In the genomic region with DNA sequence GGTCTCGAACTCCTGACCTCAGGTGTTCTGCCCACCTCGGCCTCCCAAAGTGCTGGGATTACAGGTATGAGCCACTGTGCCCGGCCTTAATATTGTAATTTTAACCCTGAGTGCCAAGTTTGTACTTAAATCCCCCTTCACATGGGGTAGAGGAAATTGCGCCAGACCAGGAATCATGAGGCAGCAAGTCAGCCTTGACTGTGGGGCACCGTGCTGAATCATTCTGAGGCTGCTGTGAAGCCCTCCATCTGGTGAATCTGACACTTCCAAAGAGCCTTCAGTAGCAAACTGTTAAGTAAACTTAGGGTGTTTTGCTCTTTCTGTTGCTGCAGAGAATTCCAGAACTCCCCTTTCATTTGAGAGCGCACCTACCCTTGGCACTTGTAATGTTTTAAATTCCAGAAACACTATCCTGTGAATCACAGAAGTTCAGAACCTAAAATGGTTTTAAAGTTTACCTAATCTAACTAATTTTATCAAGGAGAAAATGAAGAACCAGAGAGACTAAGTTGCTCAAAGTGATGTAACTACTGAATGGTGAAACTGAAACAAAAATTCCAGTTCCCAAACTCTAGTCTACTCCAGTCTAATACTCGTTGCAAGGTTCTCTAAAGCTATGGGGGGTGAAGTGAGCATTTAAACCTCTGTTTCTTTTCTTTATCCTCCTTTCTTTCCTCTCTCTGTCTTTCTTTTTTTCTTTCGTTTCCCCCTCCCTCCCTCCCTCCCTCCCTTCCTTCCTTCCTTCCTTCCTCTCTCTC, we compare ENCODE assay signal across 8 cellular contexts. TPM values are rescaled to one million over a fixed set of nuclear protein-coding genes. Genes with fewer than 3 reads are reported as not detected.
A peak's percentile ranks its signal among the peaks of the same experiment; 100 is the strongest.
DNase-seq lines count a peak whose midpoint lies in the region; ATAC-seq, FAIRE-seq and TF ChIP-seq lines count a peak whose summit lies in the region.

No MANE protein-coding gene starts in this region.

- 60 to 78% (median 69%) methylated on average over 8 of the region's 8 CpGs for WGBS in heart left ventricle, 4 donors

- TF ChIP-seq POLR2A in H54 (IDR thresholded peaks at IDR 0.05; ENCODE audit: low read depth, low read length) (no peak), heart left ventricle (IDR thresholded peaks at IDR 0.05) (no peak)

- peaks cover 0 to 22% (median 17%) of the 10 kb centered on the region in 9 donors for H3K36me3 ChIP-seq in heart left ventricle

- no peaks in the 10 kb centered on the region for H3K9me3 ChIP-seq in heart left ventricle

- no peaks in the 10 kb centered on the region for H3K27me3 ChIP-seq in heart left ventricle

- TF ChIP-seq CTCF in heart left ventricle (IDR thresholded peaks at IDR 0.05): no peak

- H3K4me3 ChIP-seq in heart left ventricle (peak overlapping the region in 5 of 12 donors; percentile 5 to 27 (median 13)), skin epidermis (no peak overlapping the region)

- H3K4me1 ChIP-seq in heart left ventricle: peaks cover 0 to 26% (median 12%) of the 10 kb centered on the region in 12 donors

- peak; percentile 34 for DNase-seq in H54 (ENCODE audit: insufficient read length, low spot score)
- DNase-seq in heart left ventricle: peak in 3 of 5 donors; percentile 35 to 54 (median 46)
- no peak for DNase-seq in superior temporal gyrus (ENCODE audit: extremely low spot score)
- DNase-seq in GM19239 (ENCODE audit: insufficient read length, low spot score): no peak

- peak overlapping the region in 6 of 12 donors; percentile 6 to 90 (median 22) for H3K27ac ChIP-seq in heart left ventricle
- peak overlapping the region in 17 of 21 experiments; percentile 11 to 79 (median 51) for H3K27ac ChIP-seq in skin epidermis

- FAIRE-seq in H54 (lab: Jason Lieb, UNC) (peak; percentile 84), GM19239 (lab: Jason Lieb, UNC) (no peak)

- ATAC-seq in SK-N-SH treated with all-trans-retinoic acid at 6 μM for 48 hours (peak; percentile 86), heart left ventricle (peak; percentile 38 to 77 (median 66)), HG03159 (IDR thresholded peaks at IDR 0.05; ENCODE audit: unreplicated experiment) (no peak), GM19035 (IDR thresholded peaks at IDR 0.05; ENCODE audit: unreplicated experiment) (no peak)

- intact Hi-C loops in heart left ventricle (cut with DNase I): no loop called here

TF ChIP-seq in SK-N-SH treated with all-trans-retinoic acid at 6 μM for 48 hours, 23 proteins besides CTCF, POLR2A, EP300 and RAD21:
- no peak for TF ChIP-seq ZFP3 (CRISPR knock-in tag; IDR thresholded peaks at IDR 0.05)
- no peak for TF ChIP-seq RARB (CRISPR knock-in tag; IDR thresholded peaks at IDR 0.05)
- TF ChIP-seq ARNTL (CRISPR knock-in tag; IDR thresholded peaks at IDR 0.05; ENCODE audit: borderline replicate concordance, low read depth): no peak
- TF ChIP-seq, protein P1, sequence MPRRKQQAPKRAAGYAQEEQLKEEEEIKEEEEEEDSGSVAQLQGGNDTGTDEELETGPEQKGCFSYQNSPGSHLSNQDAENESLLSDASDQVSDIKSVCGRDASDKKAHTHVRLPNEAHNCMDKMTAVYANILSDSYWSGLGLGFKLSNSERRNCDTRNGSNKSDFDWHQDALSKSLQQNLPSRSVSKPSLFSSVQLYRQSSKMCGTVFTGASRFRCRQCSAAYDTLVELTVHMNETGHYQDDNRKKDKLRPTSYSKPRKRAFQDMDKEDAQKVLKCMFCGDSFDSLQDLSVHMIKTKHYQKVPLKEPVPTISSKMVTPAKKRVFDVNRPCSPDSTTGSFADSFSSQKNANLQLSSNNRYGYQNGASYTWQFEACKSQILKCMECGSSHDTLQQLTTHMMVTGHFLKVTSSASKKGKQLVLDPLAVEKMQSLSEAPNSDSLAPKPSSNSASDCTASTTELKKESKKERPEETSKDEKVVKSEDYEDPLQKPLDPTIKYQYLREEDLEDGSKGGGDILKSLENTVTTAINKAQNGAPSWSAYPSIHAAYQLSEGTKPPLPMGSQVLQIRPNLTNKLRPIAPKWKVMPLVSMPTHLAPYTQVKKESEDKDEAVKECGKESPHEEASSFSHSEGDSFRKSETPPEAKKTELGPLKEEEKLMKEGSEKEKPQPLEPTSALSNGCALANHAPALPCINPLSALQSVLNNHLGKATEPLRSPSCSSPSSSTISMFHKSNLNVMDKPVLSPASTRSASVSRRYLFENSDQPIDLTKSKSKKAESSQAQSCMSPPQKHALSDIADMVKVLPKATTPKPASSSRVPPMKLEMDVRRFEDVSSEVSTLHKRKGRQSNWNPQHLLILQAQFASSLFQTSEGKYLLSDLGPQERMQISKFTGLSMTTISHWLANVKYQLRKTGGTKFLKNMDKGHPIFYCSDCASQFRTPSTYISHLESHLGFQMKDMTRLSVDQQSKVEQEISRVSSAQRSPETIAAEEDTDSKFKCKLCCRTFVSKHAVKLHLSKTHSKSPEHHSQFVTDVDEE (CRISPR knock-in tag; IDR thresholded peaks at IDR 0.05): no peak
- no peak for TF ChIP-seq SNAI2 (CRISPR knock-in tag; IDR thresholded peaks at IDR 0.05)
- no peak for TF ChIP-seq ESRRG (CRISPR knock-in tag; IDR thresholded peaks at IDR 0.05)
- no peak for TF ChIP-seq ISL1 (CRISPR knock-in tag; IDR thresholded peaks at IDR 0.05)
- TF ChIP-seq BACH2 (CRISPR knock-in tag; IDR thresholded peaks at IDR 0.05; ENCODE audit: borderline replicate concordance): no peak
- no peak for TF ChIP-seq CSDC2 (CRISPR knock-in tag; IDR thresholded peaks at IDR 0.05)
- TF ChIP-seq GLIS3 (CRISPR knock-in tag; IDR thresholded peaks at IDR 0.05): no peak
- TF ChIP-seq ZFP30 (CRISPR knock-in tag; IDR thresholded peaks at IDR 0.05): no peak
- no peak for TF ChIP-seq TCF4 (CRISPR knock-in tag; IDR thresholded peaks at IDR 0.05; ENCODE audit: borderline replicate concordance)
- TF ChIP-seq ZC3H10 (CRISPR knock-in tag; IDR thresholded peaks at IDR 0.05): no peak
- TF ChIP-seq, protein P2, sequence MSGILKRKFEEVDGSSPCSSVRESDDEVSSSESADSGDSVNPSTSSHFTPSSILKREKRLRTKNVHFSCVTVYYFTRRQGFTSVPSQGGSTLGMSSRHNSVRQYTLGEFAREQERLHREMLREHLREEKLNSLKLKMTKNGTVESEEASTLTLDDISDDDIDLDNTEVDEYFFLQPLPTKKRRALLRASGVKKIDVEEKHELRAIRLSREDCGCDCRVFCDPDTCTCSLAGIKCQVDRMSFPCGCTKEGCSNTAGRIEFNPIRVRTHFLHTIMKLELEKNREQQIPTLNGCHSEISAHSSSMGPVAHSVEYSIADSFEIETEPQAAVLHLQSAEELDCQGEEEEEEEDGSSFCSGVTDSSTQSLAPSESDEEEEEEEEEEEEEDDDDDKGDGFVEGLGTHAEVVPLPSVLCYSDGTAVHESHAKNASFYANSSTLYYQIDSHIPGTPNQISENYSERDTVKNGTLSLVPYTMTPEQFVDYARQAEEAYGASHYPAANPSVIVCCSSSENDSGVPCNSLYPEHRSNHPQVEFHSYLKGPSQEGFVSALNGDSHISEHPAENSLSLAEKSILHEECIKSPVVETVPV (CRISPR knock-in tag; IDR thresholded peaks at IDR 0.05): no peak

RNA-seq across cellular contexts. Expression of a gene that starts 7.5 kb away (rescaled TPM):
- total RNA-seq in heart left ventricle: 10 to 100 TPM; 26.3 to 65.3 (median 52.6) TPM
- 10 to 100 TPM; 36.6 to 88.1 TPM for polyA plus RNA-seq in heart left ventricle

RNA-seq across cellular contexts. Expression of a gene that starts 40.6 kb away (rescaled TPM):
- total RNA-seq in heart left ventricle: not detected
- under 1 TPM in 1 of 2 donors, not detected in 1; 0.11 TPM for polyA plus RNA-seq in heart left ventricle

RNA-seq across cellular contexts. Expression of a gene that starts 51.6 kb away (rescaled TPM):
- 1 to 10 TPM; 1.5 to 3.5 (median 2.6) TPM for total RNA-seq in heart left ventricle
- 1 to 10 TPM; 1.2 to 2.5 TPM for polyA plus RNA-seq in heart left ventricle

Comparison
In these comparisons a context has a peak if more than half of its experiments do, and no peak if none do; other contexts are left out.
1. DNase-seq: peak in H54 (single experiment) and heart left ventricle (3 of 5); none in superior temporal gyrus (single experiment) and GM19239 (single experiment).
2. ATAC-seq: peak in SK-N-SH treated with all-trans-retinoic acid at 6 μM for 48 hours (single experiment) and heart left ventricle (4 of 4); none in HG03159 (single experiment) and GM19035 (single experiment).